Comparison of ENCODE assay signal across 16 cellular contexts in genomic region chr7:155694846-155695245, GRCh38. TPM values are rescaled to one million over a fixed set of nuclear protein-coding genes. Genes with fewer than 3 reads are reported as not detected.
DNase-seq lines count a peak whose midpoint lies in the region; TF ChIP-seq lines count a peak whose summit lies in the region.
"Had no signal": no experiment of that assay in that cellular context is flagged by ENCODE, and none has a peak within 500 bp of the region (broad histone marks: within the 10 kb centered on the region; RNA-seq: fewer than 3 reads in every experiment).

No MANE protein-coding gene starts in this region.

- in situ Hi-C loops in astrocyte of the spinal cord (cut with HindIII; ENCODE audit: low sequenced_read_pairs) = no loop called here

- H3K27me3 ChIP-seq in BE2C = no peaks in the 10 kb centered on the region
- H3K27me3 ChIP-seq: BLaER1 treated with 17β-estradiol and CSF1 and Interleukin-3, amounts not matched to agents 10 nM and 100 nM; esophagus squamous epithelium; ovary; tibial artery had no signal

- no peaks in the 10 kb centered on the region for H3K9me3 ChIP-seq in BE2C
- H3K9me3 ChIP-seq: esophagus squamous epithelium, left ventricle myocardium inferior, ovary, tibial artery had no signal

- no peaks in the 10 kb centered on the region; the same call in 1 of the 2 replicates for H3K4me1 ChIP-seq in BE2C

- H3K4me3 ChIP-seq in NB4 (ENCODE audit: low read depth, low read length) = no peak overlapping the region
- no peak overlapping the region for H3K4me3 ChIP-seq in astrocyte of the spinal cord (ENCODE audit: low read depth, low read length)
- no peak overlapping the region for H3K4me3 ChIP-seq in BE2C (ENCODE audit: low read depth, low read length)
- H3K4me3 ChIP-seq: BLaER1 treated with 17β-estradiol and CSF1 and Interleukin-3, amounts not matched to agents 10 nM and 100 nM; esophagus squamous epithelium; left ventricle myocardium inferior; ovary; tibial artery had no signal

- DNase-seq in HCEC 1CT (peak; percentile 13), NB4 (ENCODE audit: low read depth) (peak; percentile 26), astrocyte of the spinal cord (ENCODE audit: low read depth, low spot score) (peak; percentile 62), kidney tubule cell (ENCODE audit: low spot score) (peak; percentile 13), BE2C (no peak), hippocampal formation (lab: John Stamatoyannopoulos, UW) (no peak), iPS-NIHi11 (ENCODE audit: low spot score) (no peak)
- DNase-seq: aorta, esophagus squamous epithelium, Kasumi-1, left ventricle myocardium inferior, NCI-H2029, NCI-H524, ovary, tibial artery had no signal

- TF ChIP-seq CTCF in NB4 (IDR thresholded peaks at IDR 0.05; ENCODE audit: low read depth, low read length) (no peak), astrocyte of the spinal cord (IDR thresholded peaks at IDR 0.05; ENCODE audit: low read depth, low read length) (no peak), BE2C (IDR thresholded peaks at IDR 0.05; ENCODE audit: low read depth, low read length) (no peak)

- no peaks in the 10 kb centered on the region for H3K36me3 ChIP-seq in BE2C
- H3K36me3 ChIP-seq: left ventricle myocardium inferior, ovary, tibial artery had no signal

- no peak for TF ChIP-seq POLR2A in NB4 (IDR thresholded peaks at IDR 0.05; ENCODE audit: extremely low read depth, insufficient read length)

RNA-seq across cellular contexts. Expression of gene RBM33, which starts 50.4 kb away (rescaled TPM):
- 39.0 TPM for polyA plus RNA-seq in BE2C (2012; ENCODE audit: insufficient read depth, insufficient read length, low read depth)

Comparison
In these comparisons a context has a peak if more than half of its experiments do, and no peak if none do; other contexts are left out.
1. DNase-seq: peak in HCEC 1CT (single experiment), NB4 (single experiment), astrocyte of the spinal cord (single experiment) and kidney tubule cell (single experiment); none in BE2C (single experiment), hippocampal formation (0 of 2) and iPS-NIHi11 (single experiment).